In genomic region chr15:79185199-79185598, GRCh38 we compare ENCODE assay signal across 12 cellular contexts.
DNase-seq lines count a peak whose midpoint lies in the region; ATAC-seq, FAIRE-seq and TF ChIP-seq lines count a peak whose summit lies in the region.
"Had no signal": no experiment of that assay in that cellular context is flagged by ENCODE, and none has a peak within 500 bp of the region (broad histone marks: within the 10 kb centered on the region; RNA-seq: fewer than 3 reads in every experiment).

No MANE protein-coding gene starts in this region.

- WGBS in GM23248 (ENCODE audit: low coverage in 1 of 2, low lambda C conversion rate in 2 of 2, missing lambda C conversion rate in 2 of 2), 2 experiments, result 50 to 55% methylated on average over 7 of the region's 7 CpGs
- WGBS in stomach, 5 donors, result 83 to 90% (median 85%) methylated on average over 7 of the region's 7 CpGs

- no peaks in the 10 kb centered on the region for H3K9me2 ChIP-seq in GM23248 (ENCODE audit: insufficient read depth)

- H3K4me2 ChIP-seq in GM23248 (ENCODE audit: unreplicated experiment) (no peak overlapping the region), keratinocyte (ENCODE audit: control insufficient read depth, extremely low read depth, insufficient read depth, low read depth, low read length) (no peak overlapping the region)
- H3K4me2 ChIP-seq: KMS-11 had no signal

- FAIRE-seq in keratinocyte (lab: Jason Lieb, UNC), result no peak

- H4K20me1 ChIP-seq in GM23248 (ENCODE audit: insufficient read depth) (no peaks in the 10 kb centered on the region), keratinocyte (ENCODE audit: control insufficient read depth, extremely low read depth, insufficient read depth, low read length) (no peaks in the 10 kb centered on the region)

- no peaks in the 10 kb centered on the region for H3K9me1 ChIP-seq in keratinocyte (ENCODE audit: control insufficient read depth, extremely low read depth, insufficient read depth, low read length)

- no peak for TF ChIP-seq EP300 in stomach (IDR thresholded peaks at IDR 0.05)

- H3K9me3 ChIP-seq in GM23248 (ENCODE audit: low read depth) (no peaks in the 10 kb centered on the region), keratinocyte (ENCODE audit: control insufficient read depth, low read depth, low read length) (no peaks in the 10 kb centered on the region), stomach (no peaks in the 10 kb centered on the region)
- H3K9me3 ChIP-seq: tibial artery had no signal

- TF ChIP-seq CTCF in AG10803 (conservative IDR thresholded peaks at IDR 0.05; ENCODE audit: low read length), result peak; percentile 19; the same call in 1 of the 2 replicates
- peak; percentile 27 to 57 (median 34) for TF ChIP-seq CTCF in keratinocyte (optimal IDR thresholded peaks at IDR 0.05 in 1 of 3, IDR thresholded peaks at IDR 0.05 in 1 of 3, conservative IDR thresholded peaks at IDR 0.05 in 1 of 3; ENCODE audit: extremely low read depth in 1 of 3, insufficient read depth in 2 of 3, low read length in 3 of 3)
- no peak for TF ChIP-seq CTCF in stomach (IDR thresholded peaks at IDR 0.05)

- in situ Hi-C loops in GM23248 (cut with MboI), result loop anchor here (5.0 kb wide), 1 partner anchor 273 kb away; no protein-coding TSS in a partner anchor

- TF ChIP-seq POLR2A in stomach (IDR thresholded peaks at IDR 0.05), result no peak

- DNase-seq in AG10803 (ENCODE audit: low read depth) (no peak), GM23248 (peak; percentile 35), keratinocyte (ENCODE audit: low read depth, low spot score) (no peak), stomach (no peak)
- peak; percentile 58 to 60 for DNase-seq in activated CD4-positive, alpha-beta T cell treated with anti-CD3 and anti-CD28 coated beads, Interleukin-2, amount 50 U/mL, for 48 hours
- DNase-seq: amniotic stem cell, HCEC 1CT, tibial artery had no signal

- H3K4me1 ChIP-seq in GM23248 (ENCODE audit: insufficient read depth) (no peaks in the 10 kb centered on the region), keratinocyte (ENCODE audit: control insufficient read depth, extremely low read depth, insufficient read depth, low read length) (no peaks in the 10 kb centered on the region), stomach (no peaks in the 10 kb centered on the region)
- H3K4me1 ChIP-seq: tibial artery had no signal

- intact Hi-C loops in stomach (cut with DNase I; ENCODE audit: low total_unique reads), result loop anchor here (10.0 kb wide), 1 partner anchor 560 kb away; the partner anchor contains the start of gene CHRNA3

- ATAC-seq in HG03108 (IDR thresholded peaks at IDR 0.05; ENCODE audit: unreplicated experiment), result no peak
- no peak for ATAC-seq in HG03342 (IDR thresholded peaks at IDR 0.05; ENCODE audit: unreplicated experiment)
- ATAC-seq in GM21381 (IDR thresholded peaks at IDR 0.05; ENCODE audit: unreplicated experiment), result no peak

- H3K27ac ChIP-seq in GM23248 (no peak overlapping the region), keratinocyte (ENCODE audit: control insufficient read depth, insufficient read depth, low read length) (no peak overlapping the region), stomach (no peak overlapping the region)
- H3K27ac ChIP-seq: KMS-11, tibial artery had no signal

- H3K27me3 ChIP-seq in GM23248 (replicated peaks; ENCODE audit: insufficient read depth) (peaks cover 14% of the 10 kb centered on the region; the same call in 1 of the 2 replicates), keratinocyte (ENCODE audit: control insufficient read depth, extremely low read depth, insufficient read depth, low read length) (no peaks in the 10 kb centered on the region), stomach (peaks cover 0 to 10% (median 0%) of the 10 kb centered on the region in 3 donors)

- H3K4me3 ChIP-seq in AG10803 (ENCODE audit: low read length) (no peak overlapping the region), GM23248 (no peak overlapping the region), keratinocyte (ENCODE audit: control insufficient read depth in 2 of 3, extremely low read depth in 1 of 3, insufficient read depth in 2 of 3, low read depth in 1 of 3, low read length in 3 of 3) (no peak overlapping the region), stomach (no peak overlapping the region)
- H3K4me3 ChIP-seq: tibial artery had no signal

- H3K79me2 ChIP-seq in GM23248 (ENCODE audit: insufficient read depth) (no peaks in the 10 kb centered on the region), keratinocyte (ENCODE audit: control insufficient read depth, insufficient read depth, low read length) (no peaks in the 10 kb centered on the region)

- no peaks in the 10 kb centered on the region for H3K36me3 ChIP-seq in GM23248 (ENCODE audit: low read depth)
- H3K36me3 ChIP-seq in keratinocyte (ENCODE audit: control insufficient read depth in 2 of 2, extremely low read depth in 1 of 2, insufficient read depth in 2 of 2, low read length in 2 of 2), result no peaks in the 10 kb centered on the region
- no peaks in the 10 kb centered on the region for H3K36me3 ChIP-seq in stomach
- H3K36me3 ChIP-seq: tibial artery had no signal

- H3F3A ChIP-seq in GM23248 (ENCODE audit: insufficient read depth), result no peaks in the 10 kb centered on the region

- no peak overlapping the region for H3K9ac ChIP-seq in GM23248
- H3K9ac ChIP-seq in keratinocyte (ENCODE audit: control insufficient read depth, extremely low read depth, insufficient read depth, low read length), result no peak overlapping the region
- H3K9ac ChIP-seq: KMS-11 had no signal

- H2AFZ ChIP-seq in GM23248 (no peak overlapping the region), keratinocyte (ENCODE audit: control insufficient read depth, low read length) (no peak overlapping the region)

- dilution Hi-C loops in keratinocyte (cut with MboI; ENCODE audit: extremely low pct_ligation_motif_present, low sequenced_read_pairs), result loop anchor here (25.0 kb wide), 1 partner anchor 148 kb away; no protein-coding TSS in a partner anchor

Comparison
In these comparisons a context has a peak if more than half of its experiments do, and no peak if none do; other contexts are left out.
1. DNase-seq: peak in GM23248 (single experiment) and activated CD4-positive, alpha-beta T cell treated with anti-CD3 and anti-CD28 coated beads, Interleukin-2, amount 50 U/mL, for 48 hours (2 of 2); none in AG10803 (single experiment), keratinocyte (single experiment) and stomach (single experiment).
2. CTCF ChIP-seq: peak in AG10803 (single experiment) and keratinocyte (3 of 3); none in stomach (0 of 7).